In the genomic region with DNA sequence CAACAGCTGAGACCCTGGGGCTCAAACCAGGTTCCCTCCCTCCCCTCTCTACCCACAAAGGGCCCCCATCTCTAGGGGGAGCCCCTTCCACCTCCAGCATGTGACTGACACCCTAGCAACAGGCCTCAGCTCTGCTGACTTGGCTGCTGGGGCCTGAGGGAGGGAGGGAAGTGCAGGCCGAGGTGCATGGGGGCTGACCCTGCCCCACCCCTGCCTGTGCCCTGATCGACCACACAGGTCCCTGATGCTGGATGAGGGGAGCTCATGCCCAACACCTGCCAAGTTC, we compare ENCODE assay signal across 23 cellular contexts. TPM values are rescaled to one million over a fixed set of nuclear protein-coding genes. Genes with fewer than 3 reads are reported as not detected.
DNase-seq lines count a peak whose midpoint lies in the region; ATAC-seq and TF ChIP-seq lines count a peak whose summit lies in the region.
"Had no signal": no experiment of that assay in that cellular context is flagged by ENCODE, and none has a peak within 500 bp of the region (broad histone marks: within the 10 kb centered on the region; RNA-seq: fewer than 3 reads in every experiment).

No MANE protein-coding gene starts in this region.

- H3K9me3 Mint-ChIP-seq in T-helper 1 cell treated with Interleukin-12 subunit alpha and Interleukin-12 subunit beta and Interleukin-4 antibody, amounts not matched to agents 30 μg/mL and 1 μg/mL, for 36 hours, result no peaks in the 10 kb centered on the region
- no peaks in the 10 kb centered on the region for H3K9me3 Mint-ChIP-seq in activated T-helper 1 cell treated with anti-CD3 and anti-CD28 coated beads, Interleukin-12 subunit alpha, Interleukin-12 subunit beta, Interleukin-2, Interleukin-4 antibody, amounts not matched to agents 30 ng/mL and 10 ng/mL and 1 ng/mL, durations not matched to agents 14 hours and 24 hours and 36 hours
- H3K9me3 Mint-ChIP-seq in neural crest cell, result no peaks in the 10 kb centered on the region
- H3K9me3 Mint-ChIP-seq: activated naive CD4-positive, alpha-beta T cell treated with anti-CD3 and anti-CD28 coated beads for 36 hours; activated T-cell treated with anti-CD3 and anti-CD28 coated beads, Interleukin-2, amount 50 U/mL, for 24 hours; CD4-positive, alpha-beta T cell; HFFc6; type B pancreatic cell had no signal

- no peak for TF ChIP-seq CTCF in neural crest cell (conservative IDR thresholded peaks at IDR 0.05)

- peaks cover 50% of the 10 kb centered on the region for H3K4me1 Mint-ChIP-seq in T-helper 1 cell treated with Interleukin-12 subunit alpha and Interleukin-12 subunit beta and Interleukin-4 antibody, amounts not matched to agents 30 μg/mL and 1 μg/mL, for 36 hours (ENCODE audit: low read depth)
- H3K4me1 Mint-ChIP-seq in activated T-helper 1 cell treated with anti-CD3 and anti-CD28 coated beads, Interleukin-12 subunit alpha, Interleukin-12 subunit beta, Interleukin-2, Interleukin-4 antibody, amounts not matched to agents 30 ng/mL and 10 ng/mL and 1 ng/mL, durations not matched to agents 14 hours and 24 hours and 36 hours (ENCODE audit: low read depth), result peaks cover 44% of the 10 kb centered on the region
- peaks cover 20% of the 10 kb centered on the region for H3K4me1 Mint-ChIP-seq in neural crest cell

- no peak for ATAC-seq in GM21447 (IDR thresholded peaks at IDR 0.05; ENCODE audit: unreplicated experiment)
- ATAC-seq: heart left ventricle, left colon had no signal

- H3K27me3 Mint-ChIP-seq in T-helper 1 cell treated with Interleukin-12 subunit alpha and Interleukin-12 subunit beta and Interleukin-4 antibody, amounts not matched to agents 30 μg/mL and 1 μg/mL, for 36 hours (ENCODE audit: low read depth), result peaks cover 19% of the 10 kb centered on the region
- H3K27me3 Mint-ChIP-seq in activated T-helper 1 cell treated with anti-CD3 and anti-CD28 coated beads, Interleukin-12 subunit alpha, Interleukin-12 subunit beta, Interleukin-2, Interleukin-4 antibody, amounts not matched to agents 30 ng/mL and 10 ng/mL and 1 ng/mL, durations not matched to agents 14 hours and 24 hours and 36 hours (ENCODE audit: insufficient read depth), result peaks cover 14% of the 10 kb centered on the region
- peaks cover 94% of the 10 kb centered on the region for H3K27me3 Mint-ChIP-seq in neural crest cell (ENCODE audit: low read depth)

- H3K36me3 Mint-ChIP-seq in T-helper 1 cell treated with Interleukin-12 subunit alpha and Interleukin-12 subunit beta and Interleukin-4 antibody, amounts not matched to agents 30 μg/mL and 1 μg/mL, for 36 hours (ENCODE audit: low read depth), result peaks cover 24% of the 10 kb centered on the region
- H3K36me3 Mint-ChIP-seq in activated T-helper 1 cell treated with anti-CD3 and anti-CD28 coated beads, Interleukin-12 subunit alpha, Interleukin-12 subunit beta, Interleukin-2, Interleukin-4 antibody, amounts not matched to agents 30 ng/mL and 10 ng/mL and 1 ng/mL, durations not matched to agents 14 hours and 24 hours and 36 hours (ENCODE audit: low read depth), result peaks cover 8% of the 10 kb centered on the region
- H3K36me3 Mint-ChIP-seq in neural crest cell (ENCODE audit: low read depth), result no peaks in the 10 kb centered on the region
- H3K36me3 Mint-ChIP-seq: type B pancreatic cell had no signal

- H3K27ac Mint-ChIP-seq in T-helper 1 cell treated with Interleukin-12 subunit alpha and Interleukin-12 subunit beta and Interleukin-4 antibody, amounts not matched to agents 30 μg/mL and 1 μg/mL, for 36 hours, result peak overlapping the region; percentile 41
- H3K27ac Mint-ChIP-seq in activated T-helper 1 cell treated with anti-CD3 and anti-CD28 coated beads, Interleukin-12 subunit alpha, Interleukin-12 subunit beta, Interleukin-2, Interleukin-4 antibody, amounts not matched to agents 30 ng/mL and 10 ng/mL and 1 ng/mL, durations not matched to agents 14 hours and 24 hours and 36 hours, result peak overlapping the region; percentile 48
- H3K27ac Mint-ChIP-seq in neural crest cell (ENCODE audit: unreplicated experiment), result no peak overlapping the region
- H3K27ac Mint-ChIP-seq: activated naive CD4-positive, alpha-beta T cell treated with anti-CD3 and anti-CD28 coated beads for 36 hours; activated T-cell treated with anti-CD3 and anti-CD28 coated beads, Interleukin-2, amount 50 U/mL, for 24 hours; CD4-positive, alpha-beta T cell; HFFc6; type B pancreatic cell had no signal

- peak overlapping the region; percentile 54 for H3K4me3 Mint-ChIP-seq in T-helper 1 cell treated with Interleukin-12 subunit alpha and Interleukin-12 subunit beta and Interleukin-4 antibody, amounts not matched to agents 30 μg/mL and 1 μg/mL, for 36 hours
- H3K4me3 Mint-ChIP-seq in activated T-helper 1 cell treated with anti-CD3 and anti-CD28 coated beads, Interleukin-12 subunit alpha, Interleukin-12 subunit beta, Interleukin-2, Interleukin-4 antibody, amounts not matched to agents 30 ng/mL and 10 ng/mL and 1 ng/mL, durations not matched to agents 14 hours and 24 hours and 36 hours, result peak overlapping the region; percentile 60
- H3K4me3 Mint-ChIP-seq in neural crest cell, result peak overlapping the region; percentile 57
- H3K4me3 Mint-ChIP-seq: activated naive CD4-positive, alpha-beta T cell treated with anti-CD3 and anti-CD28 coated beads for 36 hours; activated T-cell treated with anti-CD3 and anti-CD28 coated beads, Interleukin-2, amount 50 U/mL, for 24 hours; CD4-positive, alpha-beta T cell; HFFc6; type B pancreatic cell had no signal

- intact Hi-C loops in activated T-helper 1 cell treated with anti-CD3 and anti-CD28 coated beads, Interleukin-12 subunit alpha, Interleukin-12 subunit beta, Interleukin-2, Interleukin-4 antibody, amounts not matched to agents 30 ng/mL and 10 ng/mL and 1 ng/mL, durations not matched to agents 14 hours and 24 hours and 36 hours (cut with micrococcal nuclease), result no loop called here

- no peak for DNase-seq in T-helper 1 cell
- no peak for DNase-seq in activated T-helper 1 cell treated with anti-CD3 and anti-CD28 coated beads, Interleukin-12 subunit alpha, Interleukin-12 subunit beta, Interleukin-2, Interleukin-4 antibody, amounts not matched to agents 30 ng/mL and 10 ng/mL and 1 ng/mL, durations not matched to agents 14 hours and 24 hours and 36 hours (ENCODE audit: low spot score)
- DNase-seq in neural crest cell (ENCODE audit: low read depth, low spot score), result no peak
- DNase-seq in stimulated activated CD4-positive, alpha-beta T cell treated with anti-CD3 and anti-CD28 coated beads, Interleukin-2, amount 100 ng/mL, for 48 hours, result no peak
- DNase-seq: activated CD8-positive, alpha-beta memory T cell treated with anti-CD3 and anti-CD28 coated beads for 24 hours; activated naive CD4-positive, alpha-beta T cell treated with anti-CD3 and anti-CD28 coated beads for 36 hours; activated T-cell treated with anti-CD3 and anti-CD28 coated beads, Interleukin-2, amount 50 U/mL, for 24 hours; aorta; caudate nucleus; CD4-positive, alpha-beta T cell; DMS153; GDM1; heart left ventricle; HFFc6; left colon; mesendoderm; naive B cell; NCI-H524 treated with DMSO at 0.1 percent for 48 hours; stimulated activated CD4-positive, alpha-beta T cell treated with anti-CD3 and anti-CD28 coated beads, Interleukin-12 subunit alpha, Interleukin-12 subunit beta, amount 100 ng/mL, for 4 hours; stomach had no signal

RNA-seq across cellular contexts. Expression of a gene that starts 2.3 kb away (rescaled TPM):
- total RNA-seq in activated T-helper 1 cell treated with anti-CD3 and anti-CD28 coated beads, Interleukin-12 subunit alpha, Interleukin-12 subunit beta, Interleukin-2, Interleukin-4 antibody, amounts not matched to agents 30 ng/mL and 10 ng/mL and 1 ng/mL, durations not matched to agents 14 hours and 24 hours and 36 hours, result 30.3 and 36.8 TPM in 2 replicates
- 1.3 TPM in 1 of 2 replicates, not detected in the other for total RNA-seq in neural crest cell

RNA-seq across cellular contexts. Expression of a gene that starts 3.5 kb away (rescaled TPM):
- 19.0 and 22.9 TPM in 2 replicates for total RNA-seq in activated T-helper 1 cell treated with anti-CD3 and anti-CD28 coated beads, Interleukin-12 subunit alpha, Interleukin-12 subunit beta, Interleukin-2, Interleukin-4 antibody, amounts not matched to agents 30 ng/mL and 10 ng/mL and 1 ng/mL, durations not matched to agents 14 hours and 24 hours and 36 hours
- total RNA-seq in neural crest cell, result 4.5 and 5.8 TPM in 2 replicates

RNA-seq across cellular contexts. Expression of a gene that starts 7.1 kb away (rescaled TPM):
- 19.3 and 22.4 TPM in 2 replicates for total RNA-seq in activated T-helper 1 cell treated with anti-CD3 and anti-CD28 coated beads, Interleukin-12 subunit alpha, Interleukin-12 subunit beta, Interleukin-2, Interleukin-4 antibody, amounts not matched to agents 30 ng/mL and 10 ng/mL and 1 ng/mL, durations not matched to agents 14 hours and 24 hours and 36 hours
- total RNA-seq in neural crest cell, result 0.44 TPM in 1 of 2 replicates, not detected in the other

RNA-seq across cellular contexts. Expression of a gene that starts 7.1 kb away (rescaled TPM):
- 29.0 TPM in 2 replicates for total RNA-seq in activated T-helper 1 cell treated with anti-CD3 and anti-CD28 coated beads, Interleukin-12 subunit alpha, Interleukin-12 subunit beta, Interleukin-2, Interleukin-4 antibody, amounts not matched to agents 30 ng/mL and 10 ng/mL and 1 ng/mL, durations not matched to agents 14 hours and 24 hours and 36 hours
- 0.68 and 0.70 TPM in 2 replicates for total RNA-seq in neural crest cell

RNA-seq across cellular contexts. Expression of a gene that starts 16.0 kb away (rescaled TPM):
- 6.2 TPM in 2 replicates for total RNA-seq in activated T-helper 1 cell treated with anti-CD3 and anti-CD28 coated beads, Interleukin-12 subunit alpha, Interleukin-12 subunit beta, Interleukin-2, Interleukin-4 antibody, amounts not matched to agents 30 ng/mL and 10 ng/mL and 1 ng/mL, durations not matched to agents 14 hours and 24 hours and 36 hours
- total RNA-seq in neural crest cell, result 4.5 and 5.1 TPM in 2 replicates

Comparison
In these comparisons a context has a peak if more than half of its experiments do, and no peak if none do; other contexts are left out.
1. RNA of a gene that starts 2.3 kb away (total RNA-seq): 30.3 to 36.8 TPM in activated T-helper 1 cell treated with anti-CD3 and anti-CD28 coated beads, Interleukin-12 subunit alpha, Interleukin-12 subunit beta, Interleukin-2, Interleukin-4 antibody, amounts not matched to agents 30 ng/mL and 10 ng/mL and 1 ng/mL, durations not matched to agents 14 hours and 24 hours and 36 hours; 1.3 TPM in neural crest cell; every median in the first group is over 10 times any median in the second.
2. RNA of a gene that starts 7.1 kb away (total RNA-seq): 19.3 to 22.4 TPM in activated T-helper 1 cell treated with anti-CD3 and anti-CD28 coated beads, Interleukin-12 subunit alpha, Interleukin-12 subunit beta, Interleukin-2, Interleukin-4 antibody, amounts not matched to agents 30 ng/mL and 10 ng/mL and 1 ng/mL, durations not matched to agents 14 hours and 24 hours and 36 hours; 0.44 TPM in neural crest cell; every median in the first group is over 10 times any median in the second.
3. Peak in every context shown above with its lines, with median percentiles within 50 percentile points of each other: H3K4me3 Mint-ChIP-seq.